20 cellular contexts compared by ENCODE assay signal in the genomic region with DNA sequence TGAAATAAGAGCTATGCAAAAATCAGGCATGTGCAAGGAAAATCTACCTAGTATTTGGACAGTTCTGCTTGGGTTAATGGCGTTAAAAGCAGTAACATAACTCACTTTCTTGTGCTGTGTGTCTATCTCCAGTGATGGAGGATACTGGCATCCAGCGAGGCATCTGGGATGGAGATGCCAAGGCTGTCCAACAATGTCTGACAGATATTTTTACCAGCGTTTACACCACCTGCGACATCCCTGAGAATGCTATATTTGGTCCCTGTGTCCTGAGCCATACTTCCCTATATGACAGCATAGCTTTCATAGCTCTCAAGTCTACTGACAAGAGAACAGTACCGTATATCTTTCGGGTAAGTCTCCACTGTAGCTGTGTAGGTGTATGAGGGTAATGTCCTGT. TPM values are rescaled to one million over a fixed set of nuclear protein-coding genes. Genes with fewer than 3 reads are reported as not detected.
A peak's percentile ranks its signal among the peaks of the same experiment; 100 is the strongest.
DNase-seq lines count a peak whose midpoint lies in the region; ATAC-seq, FAIRE-seq and TF ChIP-seq lines count a peak whose summit lies in the region.
"Had no signal": no experiment of that assay in that cellular context is flagged by ENCODE, and none has a peak within 500 bp of the region (broad histone marks: within the 10 kb centered on the region; RNA-seq: fewer than 3 reads in every experiment).

No MANE protein-coding gene starts in this region.

- POLR2A ChIA-PET in endothelial cell of umbilical vein (lab: Charles Lee), result no interaction called here

- dilution Hi-C loops in endothelial cell of umbilical vein (cut with MboI; ENCODE audit: extremely low pct_ligation_motif_present, low sequenced_read_pairs), result no loop called here

- BruUV-seq in endothelial cell of umbilical vein (replicated peaks; lab: Mats Ljungman, UMichigan), result no TSS peak

- DNase-seq in activated naive CD4-positive, alpha-beta T cell treated with anti-CD3 and anti-CD28 coated beads for 36 hours, result no peak
- peak; percentile 22 to 23 for DNase-seq in Kasumi-1 (lab: John Stamatoyannopoulos, UW)
- no peak for DNase-seq in endothelial cell of umbilical vein (ENCODE audit: low read depth, low spot score)
- DNase-seq in osteoblast (ENCODE audit: insufficient read length, low spot score, missing footprints), result peak; percentile 41
- DNase-seq in AML-193 (lab: John Stamatoyannopoulos, UW), result no peak
- DNase-seq: COR-L47, DMS153, HCEC 1CT, NCI-H1436, NCI-H2029, NCI-H748 treated with DMSO at 0.1 percent for 48 hours, RPMI8226, SIG-M5 had no signal

- H3K27me3 Mint-ChIP-seq in activated naive CD4-positive, alpha-beta T cell treated with anti-CD3 and anti-CD28 coated beads, Interleukin-2, amount 50 U/mL, for 24 hours, result peaks cover 17% of the 10 kb centered on the region
- peaks cover 40% of the 10 kb centered on the region for H3K27me3 Mint-ChIP-seq in activated naive CD4-positive, alpha-beta T cell treated with anti-CD3 and anti-CD28 coated beads for 36 hours (ENCODE audit: low read depth)

- H3K4me1 Mint-ChIP-seq in activated naive CD4-positive, alpha-beta T cell treated with anti-CD3 and anti-CD28 coated beads, Interleukin-2, amount 50 U/mL, for 24 hours, result peaks cover 33% of the 10 kb centered on the region
- H3K4me1 Mint-ChIP-seq in activated naive CD4-positive, alpha-beta T cell treated with anti-CD3 and anti-CD28 coated beads for 36 hours (ENCODE audit: low read depth), result peaks cover 21% of the 10 kb centered on the region

- no peak for TF ChIP-seq POLR2A in endothelial cell of umbilical vein (IDR thresholded peaks at IDR 0.05; ENCODE audit: low read depth, low read length)

- H3K9me3 ChIP-seq in endothelial cell of umbilical vein (replicated peaks; ENCODE audit: control insufficient read depth, insufficient read depth, low read length) (no peaks in the 10 kb centered on the region), osteoblast (ENCODE audit: low read depth, low read length) (no peaks in the 10 kb centered on the region)

- H3K36me3 Mint-ChIP-seq in activated naive CD4-positive, alpha-beta T cell treated with anti-CD3 and anti-CD28 coated beads, Interleukin-2, amount 50 U/mL, for 24 hours, result peaks cover 5% of the 10 kb centered on the region
- H3K36me3 Mint-ChIP-seq in activated naive CD4-positive, alpha-beta T cell treated with anti-CD3 and anti-CD28 coated beads for 36 hours (ENCODE audit: low read depth), result no peaks in the 10 kb centered on the region

- no peak overlapping the region for H3K27ac Mint-ChIP-seq in activated naive CD4-positive, alpha-beta T cell treated with anti-CD3 and anti-CD28 coated beads, Interleukin-2, amount 50 U/mL, for 24 hours
- no peak overlapping the region for H3K27ac Mint-ChIP-seq in activated naive CD4-positive, alpha-beta T cell treated with anti-CD3 and anti-CD28 coated beads for 36 hours

- H3K27me3 ChIP-seq in endothelial cell of umbilical vein (ENCODE audit: control insufficient read depth in 2 of 2, insufficient read depth in 2 of 2, low read length in 2 of 2) (peaks cover 59 to 68% of the 10 kb centered on the region in 2 experiments), osteoblast (ENCODE audit: insufficient read depth, low read length) (no peaks in the 10 kb centered on the region)

- H4K20me1 ChIP-seq in endothelial cell of umbilical vein (replicated peaks; ENCODE audit: control insufficient read depth, extremely low read depth, insufficient read depth, low read length), result no peaks in the 10 kb centered on the region
- no peaks in the 10 kb centered on the region for H4K20me1 ChIP-seq in osteoblast (ENCODE audit: insufficient read depth, low read length)

- intact Hi-C loops in activated naive CD4-positive, alpha-beta T cell treated with anti-CD3 and anti-CD28 coated beads for 36 hours (cut with micrococcal nuclease), result loop anchor here (5.0 kb wide), 4 partner anchors 137 to 1263 kb away; a partner anchor contains a TSS
- intact Hi-C loops in endothelial cell of umbilical vein (cut with micrococcal nuclease), result loop anchor here (5.0 kb wide), 3 partner anchors 283 to 1248 kb away; no protein-coding TSS in a partner anchor

- H3K27ac ChIP-seq in endothelial cell of umbilical vein (ENCODE audit: insufficient read depth, low read depth, low read length) (no peak overlapping the region), osteoblast (ENCODE audit: low read depth, low read length) (no peak overlapping the region)
- H3K27ac ChIP-seq: C4-2B, HL-60 had no signal

- H3K9me1 ChIP-seq in endothelial cell of umbilical vein (replicated peaks; ENCODE audit: control insufficient read depth, extremely low read depth, insufficient read depth, low read length), result no peaks in the 10 kb centered on the region

- H3K4me2 ChIP-seq in endothelial cell of umbilical vein (ENCODE audit: insufficient read depth, low read length) (no peak overlapping the region), osteoblast (ENCODE audit: insufficient read depth, low read length) (no peak overlapping the region)

- H3K4me1 ChIP-seq in endothelial cell of umbilical vein (ENCODE audit: control insufficient read depth, extremely low read depth, insufficient read depth, low read length) (peaks cover 19% of the 10 kb centered on the region), osteoblast (ENCODE audit: insufficient read depth, low read length) (peaks cover 10% of the 10 kb centered on the region)

- H2AFZ ChIP-seq in endothelial cell of umbilical vein (ENCODE audit: low read depth, low read length) (no peak overlapping the region), osteoblast (ENCODE audit: low read length) (no peak overlapping the region)

- H3K4me3 Mint-ChIP-seq in activated naive CD4-positive, alpha-beta T cell treated with anti-CD3 and anti-CD28 coated beads, Interleukin-2, amount 50 U/mL, for 24 hours, result peak overlapping the region; percentile 13
- H3K4me3 Mint-ChIP-seq in activated naive CD4-positive, alpha-beta T cell treated with anti-CD3 and anti-CD28 coated beads for 36 hours, result no peak overlapping the region

- TF ChIP-seq CTCF in endothelial cell of umbilical vein (IDR thresholded peaks at IDR 0.05; ENCODE audit: extremely low read depth in 1 of 2, insufficient read depth in 1 of 2, low read depth in 1 of 2, low read length in 2 of 2), result no peak
- TF ChIP-seq CTCF in osteoblast (IDR thresholded peaks at IDR 0.05; ENCODE audit: extremely low read depth, low read depth, low read length), result no peak

- H3K9me3 Mint-ChIP-seq in activated naive CD4-positive, alpha-beta T cell treated with anti-CD3 and anti-CD28 coated beads, Interleukin-2, amount 50 U/mL, for 24 hours, result no peaks in the 10 kb centered on the region
- H3K9me3 Mint-ChIP-seq in activated naive CD4-positive, alpha-beta T cell treated with anti-CD3 and anti-CD28 coated beads for 36 hours, result no peaks in the 10 kb centered on the region

- FAIRE-seq in endothelial cell of umbilical vein (lab: Jason Lieb, UNC), result peak; percentile 40
- FAIRE-seq: A204.1, HTR-8/SVneo had no signal

- H3K79me2 ChIP-seq in endothelial cell of umbilical vein (ENCODE audit: control insufficient read depth, insufficient read depth, low read length), result no peaks in the 10 kb centered on the region
- H3K79me2 ChIP-seq in osteoblast (ENCODE audit: insufficient read depth, low read length), result peaks cover 3% of the 10 kb centered on the region

- no peak overlapping the region for H3K9ac ChIP-seq in endothelial cell of umbilical vein (replicated peaks; ENCODE audit: extremely low read depth, insufficient read depth, low read length)

- ATAC-seq in HG03097 (IDR thresholded peaks at IDR 0.05; ENCODE audit: low FRiP score, unreplicated experiment) (no peak), HG03095 (IDR thresholded peaks at IDR 0.05; ENCODE audit: unreplicated experiment) (no peak)

- CTCF ChIA-PET in activated naive CD4-positive, alpha-beta T cell treated with anti-CD3 and anti-CD28 coated beads for 36 hours (lab: Charles Lee), result interaction anchor here (0.6 to 4.2 kb wide), 5 partner anchors 14 to 157 kb away, joined by 3 to 18 read pairs (median 4); no protein-coding TSS in a partner anchor
- CTCF ChIA-PET in endothelial cell of umbilical vein (lab: Charles Lee), result interaction anchor here (1.1 to 5.9 kb wide), 3 partner anchors 13 to 74 kb away, joined by 5 to 93 read pairs (median 22); no protein-coding TSS in a partner anchor

- H3K4me3 ChIP-seq in endothelial cell of umbilical vein (replicated peaks in 1 of 3; ENCODE audit: insufficient read depth in 1 of 3, low read depth in 1 of 3, low read length in 3 of 3), result no peak overlapping the region
- no peak overlapping the region for H3K4me3 ChIP-seq in osteoblast (ENCODE audit: insufficient read depth, low read length)

- H3K36me3 ChIP-seq in endothelial cell of umbilical vein (ENCODE audit: control insufficient read depth in 2 of 2, extremely low read depth in 1 of 2, insufficient read depth in 2 of 2, low read length in 2 of 2) (no peaks in the 10 kb centered on the region), osteoblast (ENCODE audit: insufficient read depth, low read length) (no peaks in the 10 kb centered on the region)

TF ChIP-seq in endothelial cell of umbilical vein, 7 proteins besides CTCF, POLR2A, EP300 and RAD21:
- TF ChIP-seq, protein P1, sequence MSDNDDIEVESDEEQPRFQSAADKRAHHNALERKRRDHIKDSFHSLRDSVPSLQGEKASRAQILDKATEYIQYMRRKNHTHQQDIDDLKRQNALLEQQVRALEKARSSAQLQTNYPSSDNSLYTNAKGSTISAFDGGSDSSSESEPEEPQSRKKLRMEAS (IDR thresholded peaks at IDR 0.05; ENCODE audit: insufficient read depth, insufficient read length), result no peak
- TF ChIP-seq GATA2 (IDR thresholded peaks at IDR 0.05; ENCODE audit: insufficient read depth, insufficient read length, low read depth, low read length) (no peak), EZH2 (IDR thresholded peaks at IDR 0.05; ENCODE audit: borderline replicate concordance, low read depth, low read length, severe bottlenecking) (peak; percentile 54)

RNA-seq across cellular contexts. Expression of a gene that starts 2.6 kb away (rescaled TPM):
- under 1 TPM; 0.29 to 0.35 TPM for total RNA-seq in activated naive CD4-positive, alpha-beta T cell treated with anti-CD3 and anti-CD28 coated beads for 36 hours
- total RNA-seq in endothelial cell of umbilical vein (0.42 and 0.82 TPM in 2 replicates), osteoblast (3.6 and 5.0 TPM in 2 replicates)
- 0.28 and 0.67 TPM in 2 replicates for polyA plus RNA-seq in endothelial cell of umbilical vein
- polyA plus RNA-seq in endothelial cell of umbilical vein (2011; cell fraction: cytosol; rRNA removed), result 0.34 TPM in 2 replicates
- 2.3 and 2.5 TPM in 2 replicates for polyA plus RNA-seq in endothelial cell of umbilical vein (2011; cell fraction: nucleus; rRNA removed)
- polyA plus RNA-seq in endothelial cell of umbilical vein (2012), result 1.2 TPM in 2 replicates
- polyA minus RNA-seq in endothelial cell of umbilical vein, result 0.22 and 0.34 TPM in 2 replicates
- not detected for polyA minus RNA-seq in endothelial cell of umbilical vein (2011; cell fraction: cytosol; rRNA and poly(A)+ RNA removed)
- 1.3 and 1.9 TPM in 2 replicates for polyA minus RNA-seq in endothelial cell of umbilical vein (2011; cell fraction: nucleus; rRNA and poly(A)+ RNA removed)

Comparison
In these comparisons a context has a peak if more than half of its experiments do, and no peak if none do; other contexts are left out.
1. DNase-seq: peak in Kasumi-1 (2 of 2) and osteoblast (single experiment); none in activated naive CD4-positive, alpha-beta T cell treated with anti-CD3 and anti-CD28 coated beads for 36 hours (single experiment), endothelial cell of umbilical vein (single experiment) and AML-193 (0 of 2).